In the genomic region with DNA sequence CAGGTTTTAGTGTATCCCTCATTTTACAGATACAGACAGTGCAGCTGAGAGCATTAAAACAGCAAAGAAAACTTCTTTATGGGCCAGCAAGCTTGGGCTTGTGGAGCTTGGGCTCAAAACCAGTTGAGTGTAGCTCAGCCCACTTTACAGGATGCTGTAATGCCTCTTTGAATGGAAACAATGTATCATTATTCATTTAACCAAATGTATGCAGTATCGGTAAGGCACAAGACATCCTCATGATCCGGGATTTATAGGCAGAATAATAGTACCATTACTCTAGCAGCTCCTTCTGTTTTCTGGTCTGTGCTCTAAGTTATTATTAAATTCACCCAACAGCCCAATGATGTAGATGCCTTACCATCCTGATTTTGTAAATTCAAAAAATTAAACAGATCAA, we compare ENCODE assay signal across 3 cellular contexts.
"Had no signal": no experiment of that assay in that cellular context is flagged by ENCODE, and none has a peak within 500 bp of the region (broad histone marks: within the 10 kb centered on the region; RNA-seq: fewer than 3 reads in every experiment).

No MANE protein-coding gene starts in this region.

- H3K4me3 ChIP-seq: GM12878 had no signal

- DNase-seq: GDM1, GF-D8 had no signal

- ATAC-seq: GM12878 had no signal
